In the genomic region with DNA sequence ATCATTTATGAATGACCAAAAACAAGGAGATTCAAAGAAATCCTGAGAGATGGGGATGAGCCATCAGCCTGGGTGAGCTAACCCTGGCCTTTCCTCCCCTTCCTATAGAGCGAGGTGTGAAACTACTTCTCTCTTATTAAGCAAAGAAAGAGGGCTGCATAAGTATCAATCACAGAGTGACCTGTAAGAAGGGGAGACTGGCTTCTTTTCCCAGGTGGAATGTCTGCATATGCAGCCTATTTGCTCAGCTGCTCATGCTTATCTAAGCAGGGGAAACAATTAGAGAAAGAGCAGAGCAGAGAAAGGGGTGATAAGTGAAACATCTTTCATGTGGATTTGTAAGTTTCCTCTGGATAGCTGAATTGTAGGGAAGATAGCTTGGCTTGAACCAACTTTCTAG, we compare ENCODE assay signal across 26 cellular contexts.
"Had no signal": no experiment of that assay in that cellular context is flagged by ENCODE, and none has a peak within 500 bp of the region (broad histone marks: within the 10 kb centered on the region; RNA-seq: fewer than 3 reads in every experiment).

No MANE protein-coding gene starts in this region.

- ATAC-seq: activated CD8-positive, alpha-beta T cell treated with anti-CD3 and anti-CD28 coated beads, Interleukin-2, amount 10 ng/mL, durations not matched to agents 7 days and 5 days; PC-3 had no signal

- H3K4me1 ChIP-seq: breast epithelium, colonic mucosa had no signal

- H3K9me3 ChIP-seq: colonic mucosa, MG63 had no signal

- H3K4me3 Mint-ChIP-seq: activated CD8-positive, alpha-beta T cell treated with anti-CD3 and anti-CD28 coated beads, Interleukin-2, amount 10 ng/mL, durations not matched to agents 7 days and 5 days; activated naive CD4-positive, alpha-beta T cell treated with anti-CD3 and anti-CD28 coated beads, Interleukin-2, amount 50 U/mL, for 24 hours; activated T-cell treated with anti-CD3 and anti-CD28 coated beads, Interleukin-2, amount 50 U/mL, for 24 hours; activated T-helper 1 cell treated with anti-CD3 and anti-CD28 coated beads, Interleukin-12 subunit alpha, Interleukin-12 subunit beta, Interleukin-2, Interleukin-4 antibody, amounts not matched to agents 30 ng/mL and 10 ng/mL and 1 ng/mL, durations not matched to agents 14 hours and 24 hours and 36 hours; T-helper 1 cell treated with Interleukin-12 subunit alpha and Interleukin-12 subunit beta and Interleukin-4 antibody, amounts not matched to agents 30 μg/mL and 1 μg/mL, for 36 hours had no signal

- H3K27me3 ChIP-seq: breast epithelium, colonic mucosa, MG63 had no signal

- H3K27ac ChIP-seq: breast epithelium, colonic mucosa had no signal

- H3K9me3 Mint-ChIP-seq: activated naive CD4-positive, alpha-beta T cell treated with anti-CD3 and anti-CD28 coated beads, Interleukin-2, amount 50 U/mL, for 24 hours; activated T-cell treated with anti-CD3 and anti-CD28 coated beads, Interleukin-2, amount 50 U/mL, for 24 hours; activated T-helper 1 cell treated with anti-CD3 and anti-CD28 coated beads, Interleukin-12 subunit alpha, Interleukin-12 subunit beta, Interleukin-2, Interleukin-4 antibody, amounts not matched to agents 30 ng/mL and 10 ng/mL and 1 ng/mL, durations not matched to agents 14 hours and 24 hours and 36 hours; T-helper 1 cell treated with Interleukin-12 subunit alpha and Interleukin-12 subunit beta and Interleukin-4 antibody, amounts not matched to agents 30 μg/mL and 1 μg/mL, for 36 hours had no signal

- H3K27me3 Mint-ChIP-seq: activated T-cell treated with anti-CD3 and anti-CD28 coated beads, Interleukin-2, amount 50 U/mL, for 24 hours had no signal

- H3K36me3 Mint-ChIP-seq: activated naive CD4-positive, alpha-beta T cell treated with anti-CD3 and anti-CD28 coated beads, Interleukin-2, amount 50 U/mL, for 24 hours had no signal

- H3K27ac Mint-ChIP-seq: activated CD8-positive, alpha-beta T cell treated with anti-CD3 and anti-CD28 coated beads, Interleukin-2, amount 10 ng/mL, durations not matched to agents 7 days and 5 days; activated naive CD4-positive, alpha-beta T cell treated with anti-CD3 and anti-CD28 coated beads, Interleukin-2, amount 50 U/mL, for 24 hours; activated T-cell treated with anti-CD3 and anti-CD28 coated beads, Interleukin-2, amount 50 U/mL, for 24 hours; activated T-helper 1 cell treated with anti-CD3 and anti-CD28 coated beads, Interleukin-12 subunit alpha, Interleukin-12 subunit beta, Interleukin-2, Interleukin-4 antibody, amounts not matched to agents 30 ng/mL and 10 ng/mL and 1 ng/mL, durations not matched to agents 14 hours and 24 hours and 36 hours; T-helper 1 cell treated with Interleukin-12 subunit alpha and Interleukin-12 subunit beta and Interleukin-4 antibody, amounts not matched to agents 30 μg/mL and 1 μg/mL, for 36 hours had no signal

- H3K4me1 Mint-ChIP-seq: activated naive CD4-positive, alpha-beta T cell treated with anti-CD3 and anti-CD28 coated beads, Interleukin-2, amount 50 U/mL, for 24 hours had no signal

- DNase-seq: activated CD4-positive, alpha-beta T cell treated with anti-CD3 and anti-CD28 coated beads for 48 hours; activated CD4-positive, alpha-beta T cell treated with anti-CD3 and anti-CD28 coated beads, Interleukin-2, amount 50 U/mL, for 4 hours; activated CD4-positive, CD25-positive, alpha-beta regulatory T cell treated with anti-CD3 and anti-CD28 coated beads, Interleukin-2, amount 50 U/mL, for 72 hours; activated CD8-positive, alpha-beta T cell treated with anti-CD3 and anti-CD28 coated beads, Interleukin-2, amount 10 ng/mL, durations not matched to agents 7 days and 5 days; activated effector memory CD4-positive, alpha-beta T cell treated with Interleukin-2 at 50 U/mL for 16 hours; activated naive CD4-positive, alpha-beta T cell; activated T-cell treated with anti-CD3 and anti-CD28 coated beads, Interleukin-2, amount 50 U/mL, for 24 hours; aorta; caudate nucleus; colonic mucosa; MG63; MV-4-11; NCI-H1092 treated with DMSO at 0.1 percent for 48 hours; NCI-H1694 treated with DMSO at 0.1 percent for 48 hours; NCI-H2029 treated with DMSO at 0.1 percent for 48 hours; NCI-H2171; NCI-H2227 treated with DMSO at 0.1 percent for 48 hours; NCI-H446 treated with DMSO at 0.1 percent for 48 hours; NCI-H526 treated with DMSO at 0.1 percent for 48 hours; NK-92 treated with Interleukin-12 subunit alpha and Interleukin-12 subunit beta, amount 100 ng/mL, for 24 hours; PC-3; SHP77 had no signal

- H3K4me3 ChIP-seq: breast epithelium, colonic mucosa, MG63 had no signal

- H3K36me3 ChIP-seq: breast epithelium, colonic mucosa, MG63 had no signal
